In the genomic region with DNA sequence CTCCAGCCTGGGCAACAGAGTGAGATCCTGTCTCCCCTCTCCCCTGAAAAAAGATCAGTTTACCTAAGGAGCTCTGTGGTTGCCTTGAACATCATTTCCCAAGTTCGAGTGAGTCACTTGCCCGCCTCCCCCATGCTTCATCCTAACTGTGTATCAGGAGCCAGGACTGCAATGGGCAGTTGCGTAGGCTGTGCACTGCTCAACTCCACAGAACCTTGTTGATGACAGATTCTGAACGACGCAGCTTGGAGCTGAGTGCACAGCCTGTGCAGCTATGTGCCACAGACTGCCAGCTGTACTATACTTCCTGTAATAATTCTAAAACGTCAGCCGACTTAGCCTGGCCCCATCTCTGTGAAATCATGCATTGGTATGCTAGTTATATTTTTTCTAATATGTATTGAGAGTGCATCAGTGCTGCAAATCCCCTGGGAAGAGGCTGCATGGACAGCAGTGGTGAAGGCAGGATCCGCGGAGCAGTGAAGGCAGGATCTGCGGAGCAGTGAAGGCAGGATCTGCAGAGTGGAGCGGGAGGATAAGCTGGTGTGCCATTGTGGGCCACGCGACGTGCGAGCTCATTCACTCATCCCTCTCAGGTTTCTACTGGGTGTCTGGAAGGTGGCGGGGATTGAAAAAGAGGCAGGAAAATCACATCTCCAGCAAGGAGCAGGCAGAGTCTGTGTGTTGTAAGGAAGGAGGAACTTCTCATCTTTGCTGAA, we compare ENCODE assay signal across 19 cellular contexts.
DNase-seq lines count a peak whose midpoint lies in the region; ATAC-seq, FAIRE-seq and TF ChIP-seq lines count a peak whose summit lies in the region.
"Had no signal": no experiment of that assay in that cellular context is flagged by ENCODE, and none has a peak within 500 bp of the region (broad histone marks: within the 10 kb centered on the region; RNA-seq: fewer than 3 reads in every experiment).

No MANE protein-coding gene starts in this region.

- no peaks in the 10 kb centered on the region for H3K27me3 ChIP-seq in BLaER1
- H3K27me3 ChIP-seq in astrocyte (ENCODE audit: insufficient read depth, low read length), result peaks cover 5% of the 10 kb centered on the region
- peaks cover 0 to 2% (median 0%) of the 10 kb centered on the region in 3 donors for H3K27me3 ChIP-seq in gastrocnemius medialis
- H3K27me3 ChIP-seq: Peyer's patch, upper lobe of left lung had no signal

- no peak overlapping the region for H3K9ac ChIP-seq in BLaER1
- H3K9ac ChIP-seq in astrocyte (ENCODE audit: low read length), result no peak overlapping the region
- H3K9ac ChIP-seq: KMS-11 had no signal

- H3K36me3 Mint-ChIP-seq in astrocyte (ENCODE audit: low read depth, unreplicated experiment) (peaks cover 3% of the 10 kb centered on the region), nephron progenitor cell (ENCODE audit: low read depth) (no peaks in the 10 kb centered on the region)
- H3K36me3 Mint-ChIP-seq: stimulated activated memory B cell treated with anti-CD40 and anti-IgM and Interleukin-4, amounts not matched to agents 10 μg/mL and 1 μg/mL and 100 μg/mL, for 72 hours had no signal

- H3K4me1 ChIP-seq in BLaER1 (peaks cover 58% of the 10 kb centered on the region), astrocyte (ENCODE audit: insufficient read depth, low read length) (no peaks in the 10 kb centered on the region), gastrocnemius medialis (no peaks in the 10 kb centered on the region)
- H3K4me1 ChIP-seq: Peyer's patch, upper lobe of left lung had no signal

- TF ChIP-seq CTCF in astrocyte (IDR thresholded peaks at IDR 0.05; ENCODE audit: insufficient read depth, low read depth, low read length) (no peak), nephron progenitor cell (IDR thresholded peaks at IDR 0.05) (no peak), gastrocnemius medialis (IDR thresholded peaks at IDR 0.05 in 4 of 5, conservative IDR thresholded peaks at IDR 0.05 in 1 of 5) (no peak)

- TF ChIP-seq POLR2A in gastrocnemius medialis (IDR thresholded peaks at IDR 0.05), result no peak

- H4K20me1 ChIP-seq in BLaER1 (peaks cover under 1% of the 10 kb centered on the region), astrocyte (ENCODE audit: insufficient read depth, low read length) (no peaks in the 10 kb centered on the region)

- in situ Hi-C loops in gastrocnemius medialis (cut with MboI; ENCODE audit: low sequenced_read_pairs in 4 of 4), result no loop called here

- H3K27me3 Mint-ChIP-seq in astrocyte (ENCODE audit: low read depth, unreplicated experiment) (peaks cover 48% of the 10 kb centered on the region), nephron progenitor cell (ENCODE audit: low read depth, poor library complexity) (peaks cover 9% of the 10 kb centered on the region)

- no peak overlapping the region for H3K27ac Mint-ChIP-seq in astrocyte (ENCODE audit: unreplicated experiment)
- H3K27ac Mint-ChIP-seq in nephron progenitor cell, result peak overlapping the region; percentile 90
- H3K27ac Mint-ChIP-seq: B cell; stimulated activated memory B cell treated with anti-CD40 and anti-IgM and Interleukin-4, amounts not matched to agents 10 μg/mL and 1 μg/mL and 100 μg/mL, for 72 hours; T-helper 1 cell treated with Interleukin-12 subunit alpha and Interleukin-12 subunit beta and Interleukin-4 antibody, amounts not matched to agents 30 μg/mL and 1 μg/mL, for 36 hours had no signal

- no peaks in the 10 kb centered on the region for H3K36me3 ChIP-seq in BLaER1
- H3K36me3 ChIP-seq in astrocyte (ENCODE audit: insufficient read depth, low read length), result no peaks in the 10 kb centered on the region
- no peaks in the 10 kb centered on the region for H3K36me3 ChIP-seq in gastrocnemius medialis
- H3K36me3 ChIP-seq: Peyer's patch, upper lobe of left lung had no signal

- no peak for ATAC-seq in GM18907 (IDR thresholded peaks at IDR 0.05; ENCODE audit: unreplicated experiment)
- ATAC-seq in gastrocnemius medialis, result no peak

- H3K27ac ChIP-seq in BLaER1 (0 out of 2 replicates have a peak overlapping the region, but pooled peaks have one; percentile 10), astrocyte (ENCODE audit: low read depth, low read length) (no peak overlapping the region), gastrocnemius medialis (no peak overlapping the region)
- H3K27ac ChIP-seq: KMS-11, Peyer's patch, upper lobe of left lung had no signal

- no peak overlapping the region for H2AFZ ChIP-seq in astrocyte (ENCODE audit: low read depth, low read length)

- H3K9me3 Mint-ChIP-seq in astrocyte (ENCODE audit: unreplicated experiment) (no peaks in the 10 kb centered on the region), nephron progenitor cell (no peaks in the 10 kb centered on the region)
- H3K9me3 Mint-ChIP-seq: T-helper 1 cell treated with Interleukin-12 subunit alpha and Interleukin-12 subunit beta and Interleukin-4 antibody, amounts not matched to agents 30 μg/mL and 1 μg/mL, for 36 hours had no signal

- H3K4me1 Mint-ChIP-seq in astrocyte (ENCODE audit: low read depth, unreplicated experiment), result no peaks in the 10 kb centered on the region
- H3K4me1 Mint-ChIP-seq in nephron progenitor cell, result peaks cover 35% of the 10 kb centered on the region
- H3K4me1 Mint-ChIP-seq: B cell; stimulated activated memory B cell treated with anti-CD40 and anti-IgM and Interleukin-4, amounts not matched to agents 10 μg/mL and 1 μg/mL and 100 μg/mL, for 72 hours had no signal

- H3K4me3 ChIP-seq in BLaER1 (no peak overlapping the region), astrocyte (ENCODE audit: insufficient read depth, low read depth, low read length) (no peak overlapping the region), gastrocnemius medialis (no peak overlapping the region)
- H3K4me3 ChIP-seq: Peyer's patch, upper lobe of left lung had no signal

- H3K4me3 Mint-ChIP-seq in astrocyte (ENCODE audit: unreplicated experiment) (no peak overlapping the region), nephron progenitor cell (no peak overlapping the region)
- H3K4me3 Mint-ChIP-seq: B cell; stimulated activated memory B cell treated with anti-CD40 and anti-IgM and Interleukin-4, amounts not matched to agents 10 μg/mL and 1 μg/mL and 100 μg/mL, for 72 hours; T-helper 1 cell treated with Interleukin-12 subunit alpha and Interleukin-12 subunit beta and Interleukin-4 antibody, amounts not matched to agents 30 μg/mL and 1 μg/mL, for 36 hours had no signal

- intact Hi-C loops in gastrocnemius medialis (cut with DNase I; ENCODE audit: low total_unique reads), result no loop called here

- DNase-seq in KG1 (lab: John Stamatoyannopoulos, UW) (peak; percentile 5), astrocyte (ENCODE audit: low read depth) (peak; percentile 22), nephron progenitor cell (no peak), putamen (ENCODE audit: low spot score) (no peak), gastrocnemius medialis (no peak), mesenteric fat pad (ENCODE audit: low spot score) (no peak)
- DNase-seq: activated gamma-delta T cell; effector CD4-positive, alpha-beta T cell; mammary epithelial cell; NCI-H2029; NCI-H526 treated with DMSO at 0.1 percent for 48 hours; Peyer's patch; upper lobe of left lung had no signal

- no peaks in the 10 kb centered on the region for H3K9me3 ChIP-seq in BLaER1
- H3K9me3 ChIP-seq in astrocyte (ENCODE audit: insufficient read depth, low read depth, low read length), result no peaks in the 10 kb centered on the region
- H3K9me3 ChIP-seq in gastrocnemius medialis, result no peaks in the 10 kb centered on the region
- H3K9me3 ChIP-seq: Peyer's patch, upper lobe of left lung had no signal

- H3K4me2 ChIP-seq in BLaER1, result peak overlapping the region; percentile 81
- no peak overlapping the region for H3K4me2 ChIP-seq in astrocyte (ENCODE audit: low read length)
- H3K4me2 ChIP-seq: KMS-11 had no signal

- H3K79me2 ChIP-seq in astrocyte (ENCODE audit: insufficient read depth, low read length), result no peaks in the 10 kb centered on the region

- no peak for FAIRE-seq in astrocyte (lab: Jason Lieb, UNC)

Comparison
In these comparisons a context has a peak if more than half of its experiments do, and no peak if none do; other contexts are left out.
1. DNase-seq: peak in KG1 (single experiment) and astrocyte (single experiment); none in nephron progenitor cell (single experiment), putamen (single experiment), gastrocnemius medialis (0 of 2) and mesenteric fat pad (single experiment).